In genomic region chr12:95216704-95217376, GRCh38 we compare ENCODE assay signal across 8 cellular contexts. TPM values are rescaled to one million over a fixed set of nuclear protein-coding genes. Genes with fewer than 3 reads are reported as not detected.
DNase-seq lines count a peak whose midpoint lies in the region; ATAC-seq and TF ChIP-seq lines count a peak whose summit lies in the region.

No MANE protein-coding gene starts in this region.

- peak overlapping the region; percentile 100 for H3K4me3 Mint-ChIP-seq in natural killer cell

- peak; percentile 28 for ATAC-seq in GM19023 (IDR thresholded peaks at IDR 0.05; ENCODE audit: unreplicated experiment)
- ATAC-seq in HG03135 (IDR thresholded peaks at IDR 0.05; ENCODE audit: unreplicated experiment) = peak; percentile 23
- ATAC-seq in natural killer cell = peak; percentile 8 to 31 (median 23)

- H3K27me3 Mint-ChIP-seq in natural killer cell (ENCODE audit: low read depth in 2 of 2) = peaks cover 6 to 9% of the 10 kb centered on the region in 2 donors

- peak; percentile 25 for DNase-seq in CD1c-positive myeloid dendritic cell (ENCODE audit: extremely low spot score)
- DNase-seq in RPMI8226 = peak; percentile 34
- peak; percentile 56 for DNase-seq in epithelial cell of esophagus (ENCODE audit: low read depth)
- DNase-seq in natural killer cell = no peak
- DNase-seq in NCI-H1436 treated with DMSO at 0.1 percent for 48 hours (lab: John Stamatoyannopoulos, UW) = no peak
- DNase-seq in activated CD8-positive, alpha-beta memory T cell treated with anti-CD3 and anti-CD28 coated beads, Interleukin-2, amount 50 U/mL, for 48 hours = no peak

- H3K4me3 ChIP-seq in epithelial cell of esophagus (ENCODE audit: low read length) = peak overlapping the region; percentile 88

- H3K27ac Mint-ChIP-seq in natural killer cell = peak overlapping the region; percentile 91 to 97

- H3K36me3 Mint-ChIP-seq in natural killer cell = peaks cover 6% of the 10 kb centered on the region

- no peak for TF ChIP-seq CTCF in epithelial cell of esophagus (IDR thresholded peaks at IDR 0.05; ENCODE audit: insufficient read depth, low read depth, low read length, missing control alignments)
- TF ChIP-seq CTCF in natural killer cell (IDR thresholded peaks at IDR 0.05) = no peak

- H3K4me1 Mint-ChIP-seq in natural killer cell = peaks cover 27 to 31% of the 10 kb centered on the region in 2 donors

- intact Hi-C loops in natural killer cell (cut with micrococcal nuclease) = loop anchor here (5.0 to 10.0 kb wide), 3 partner anchors 145 to 1542 kb away; partner anchors contain the start of genes CRADD, NR2C1 and SNRPF

- no peaks in the 10 kb centered on the region for H3K9me3 Mint-ChIP-seq in natural killer cell

RNA-seq across cellular contexts. Expression of gene FGD6, which starts 0.4 kb away (rescaled TPM):
- 1 to 10 TPM; 1.5 to 1.9 (median 1.9) TPM for total RNA-seq in natural killer cell

RNA-seq across cellular contexts. Expression of gene VEZT, which starts 0.8 kb away (rescaled TPM):
- total RNA-seq in natural killer cell = 10 to 100 TPM; 32.7 to 37.0 (median 35.1) TPM

Comparison
In these comparisons a context has a peak if more than half of its experiments do, and no peak if none do; other contexts are left out.
1. DNase-seq: peak in CD1c-positive myeloid dendritic cell (single experiment), RPMI8226 (single experiment) and epithelial cell of esophagus (single experiment); none in natural killer cell (single experiment), NCI-H1436 treated with DMSO at 0.1 percent for 48 hours (single experiment) and activated CD8-positive, alpha-beta memory T cell treated with anti-CD3 and anti-CD28 coated beads, Interleukin-2, amount 50 U/mL, for 48 hours (single experiment).
2. Peak in every context shown above with its lines, with median percentiles within 50 percentile points of each other: ATAC-seq.